ENCODE assay signal across 13 cellular contexts in genomic region chr10:129741280-129741977, GRCh38.
"Had no signal": no experiment of that assay in that cellular context is flagged by ENCODE, and none has a peak within 500 bp of the region (broad histone marks: within the 10 kb centered on the region; RNA-seq: fewer than 3 reads in every experiment).

No MANE protein-coding gene starts in this region.

- H3K27me3 Mint-ChIP-seq: activated CD4-positive, alpha-beta T cell treated with anti-CD3 and anti-CD28 coated beads, Interleukin-2, amount 10 ng/mL, durations not matched to agents 7 days and 5 days; activated naive CD4-positive, alpha-beta T cell treated with anti-CD3 and anti-CD28 coated beads, Interleukin-2, amount 50 U/mL, for 24 hours; activated T-cell treated with anti-CD3 and anti-CD28 coated beads, Interleukin-2, amount 50 U/mL, for 24 hours had no signal

- DNase-seq: activated CD4-positive, alpha-beta T cell treated with anti-CD3 and anti-CD28 coated beads, Interleukin-2, amount 10 ng/mL, durations not matched to agents 7 days and 5 days; lower lobe of right lung; midbrain; stimulated activated CD4-positive, alpha-beta T cell treated with anti-CD3 and anti-CD28 coated beads, Interleukin-2, amount 100 ng/mL, for 48 hours; stimulated activated naive CD4-positive, alpha-beta T cell; substantia nigra; trophoblast cell had no signal

- H3K4me1 ChIP-seq: lower lobe of right lung, pancreas had no signal

- ATAC-seq: esophagus mucosa, lower lobe of right lung, pancreas had no signal

- H3K4me3 ChIP-seq: cardiac muscle cell, lower lobe of right lung, pancreas had no signal

- H3K4me3 Mint-ChIP-seq: activated CD4-positive, alpha-beta T cell treated with anti-CD3 and anti-CD28 coated beads, Interleukin-2, amount 10 ng/mL, durations not matched to agents 7 days and 5 days; activated naive CD4-positive, alpha-beta T cell treated with anti-CD3 and anti-CD28 coated beads, Interleukin-2, amount 50 U/mL, for 24 hours; activated T-cell treated with anti-CD3 and anti-CD28 coated beads, Interleukin-2, amount 50 U/mL, for 24 hours; neural crest cell had no signal

- H3K4me1 Mint-ChIP-seq: activated CD4-positive, alpha-beta T cell treated with anti-CD3 and anti-CD28 coated beads, Interleukin-2, amount 10 ng/mL, durations not matched to agents 7 days and 5 days; activated naive CD4-positive, alpha-beta T cell treated with anti-CD3 and anti-CD28 coated beads, Interleukin-2, amount 50 U/mL, for 24 hours had no signal

- H3K27ac ChIP-seq: cardiac muscle cell, lower lobe of right lung, pancreas had no signal

- H3K27ac Mint-ChIP-seq: activated CD4-positive, alpha-beta T cell treated with anti-CD3 and anti-CD28 coated beads, Interleukin-2, amount 10 ng/mL, durations not matched to agents 7 days and 5 days; activated naive CD4-positive, alpha-beta T cell treated with anti-CD3 and anti-CD28 coated beads, Interleukin-2, amount 50 U/mL, for 24 hours; activated T-cell treated with anti-CD3 and anti-CD28 coated beads, Interleukin-2, amount 50 U/mL, for 24 hours had no signal

- H3K9me3 ChIP-seq: pancreas had no signal

- H3K27me3 ChIP-seq: cardiac muscle cell, pancreas had no signal

- H3K36me3 ChIP-seq: cardiac muscle cell, lower lobe of right lung, pancreas had no signal
